In the genomic region with DNA sequence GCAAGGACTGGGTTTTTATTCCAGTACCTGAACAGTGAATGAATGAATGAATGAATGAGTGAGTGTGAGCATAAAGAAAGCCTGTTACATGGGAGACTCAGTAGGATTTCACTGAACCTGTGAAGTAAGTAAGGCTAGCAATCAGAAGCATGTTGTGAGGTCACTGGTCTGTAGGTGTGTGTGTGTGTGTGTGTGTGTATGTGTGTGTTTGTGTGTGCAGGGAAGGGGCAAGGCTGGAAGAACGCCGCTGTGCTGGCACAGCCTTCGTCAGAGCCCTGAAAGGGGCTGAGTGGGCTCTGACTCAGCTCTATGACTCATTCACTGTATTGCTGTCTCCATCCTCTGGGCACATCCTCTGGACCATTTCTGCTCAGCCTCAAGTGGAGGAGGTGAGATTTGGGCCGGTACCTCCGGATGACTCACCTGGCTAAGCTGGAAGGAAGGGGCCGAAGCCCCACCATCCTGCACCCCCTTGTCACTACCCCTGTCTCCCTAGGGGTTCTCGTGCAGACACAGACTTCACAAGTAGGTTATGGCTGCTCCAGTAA, we compare ENCODE assay signal across 8 cellular contexts. TPM values are rescaled to one million over a fixed set of nuclear protein-coding genes. Genes with fewer than 3 reads are reported as not detected.
DNase-seq lines count a peak whose midpoint lies in the region; ATAC-seq lines count a peak whose summit lies in the region.

No MANE protein-coding gene starts in this region.

- peaks cover 12 to 24% (median 20%) of the 10 kb centered on the region in 3 donors for H3K4me1 Mint-ChIP-seq in T-cell

- H3K9me3 Mint-ChIP-seq in T-cell = no peaks in the 10 kb centered on the region

- peak overlapping the region in 1 of 2 donors; percentile 50 for H3K27ac Mint-ChIP-seq in T-cell

- POLR2A ChIA-PET in T-cell (lab: Charles Lee) = no interaction called here

- peak in 3 of 4 experiments; percentile 52 to 73 (median 58) for ATAC-seq in T-cell (replicated peaks in 1 of 4)
- no peak for ATAC-seq in HG03108 (IDR thresholded peaks at IDR 0.05; ENCODE audit: unreplicated experiment)
- no peak for ATAC-seq in HG03159 (IDR thresholded peaks at IDR 0.05; ENCODE audit: unreplicated experiment)

- H3K27me3 Mint-ChIP-seq in T-cell = peaks cover 9 to 24% of the 10 kb centered on the region in 2 donors

- H3K36me3 Mint-ChIP-seq in T-cell = no peaks in the 10 kb centered on the region

- no peak overlapping the region for H3K4me3 Mint-ChIP-seq in T-cell

- intact Hi-C loops in posterior vena cava (cut with DNase I) = no loop called here

- CTCF ChIA-PET in T-cell (lab: Charles Lee) = interaction anchor here in 1 of 2 donors (0.7 kb wide), 1 partner anchor 148 kb away, joined by 3 read pairs; no protein-coding TSS in a partner anchor

- DNase-seq in GOT3 (lab: John Stamatoyannopoulos, UW) (peak; percentile 30), T-cell (no peak), dermis blood vessel endothelial cell (peak; percentile 87), germinal center (ENCODE audit: low spot score) (no peak), posterior vena cava (ENCODE audit: low spot score) (no peak)
- DNase-seq in stimulated activated CD4-positive, alpha-beta T cell treated with anti-CD3 and anti-CD28 coated beads, Interleukin-12 subunit alpha, Interleukin-12 subunit beta, amount 100 ng/mL, for 48 hours (ENCODE audit: low read depth in 2 of 3, low spot score in 1 of 3) = peak; percentile 48 to 64 (median 52)

RNA-seq across cellular contexts. Expression of a gene that starts 51.4 kb away (rescaled TPM):
- total RNA-seq in T-cell (10 to 100 TPM; 25.9 to 39.4 (median 29.7) TPM), dermis blood vessel endothelial cell (94.3 and 98.2 TPM in 2 replicates), posterior vena cava (10 to 100 TPM; 88.8 to 93.0 TPM)

RNA-seq across cellular contexts. Expression of a gene that starts 56.4 kb away (rescaled TPM):
- total RNA-seq in T-cell (10 to 100 TPM; 21.1 to 24.2 (median 21.8) TPM), dermis blood vessel endothelial cell (31.3 and 39.2 TPM in 2 replicates), posterior vena cava (10 to 100 TPM; 15.0 to 17.2 TPM)

RNA-seq across cellular contexts. Expression of a gene that starts 56.7 kb away (rescaled TPM):
- total RNA-seq in T-cell = 10 to 100 TPM; 39.2 to 53.2 (median 39.3) TPM
- 14.8 and 27.6 TPM in 2 replicates for total RNA-seq in dermis blood vessel endothelial cell
- total RNA-seq in posterior vena cava = 10 to 100 TPM; 18.4 to 22.8 TPM

Comparison
In these comparisons a context has a peak if more than half of its experiments do, and no peak if none do; other contexts are left out.
1. DNase-seq: peak in GOT3 (single experiment), dermis blood vessel endothelial cell (single experiment) and stimulated activated CD4-positive, alpha-beta T cell treated with anti-CD3 and anti-CD28 coated beads, Interleukin-12 subunit alpha, Interleukin-12 subunit beta, amount 100 ng/mL, for 48 hours (3 of 3); none in T-cell (0 of 34), germinal center (single experiment) and posterior vena cava (single experiment).
2. ATAC-seq: peak in T-cell (3 of 4); none in HG03108 (single experiment) and HG03159 (single experiment).